30 cellular contexts compared by ENCODE assay signal in genomic region chr10:28556142-28556541, GRCh38.
"Had no signal": no experiment of that assay in that cellular context is flagged by ENCODE, and none has a peak within 500 bp of the region (broad histone marks: within the 10 kb centered on the region; RNA-seq: fewer than 3 reads in every experiment).

No MANE protein-coding gene starts in this region.

- H3K27ac ChIP-seq: ascending aorta, Peyer's patch, RWPE1, VCaP had no signal

- H3K27me3 ChIP-seq: ascending aorta, Peyer's patch had no signal

- ATAC-seq: Right ventricle myocardium inferior, SK-N-SH treated with all-trans-retinoic acid at 6 μM for 48 hours, T-cell had no signal

- H3K4me3 ChIP-seq: ascending aorta, Peyer's patch had no signal

- H3K4me3 Mint-ChIP-seq: activated B cell treated with CpG ODN at 0.5 μM for 24 hours; activated CD4-positive, alpha-beta memory T cell treated with anti-CD3 and anti-CD28 coated beads for 36 hours; activated naive CD4-positive, alpha-beta T cell treated with anti-CD3 and anti-CD28 coated beads, Interleukin-2, amount 10 ng/mL, durations not matched to agents 7 days and 5 days; activated naive CD8-positive, alpha-beta T cell; activated T-cell treated with anti-CD3 and anti-CD28 coated beads, Interleukin-2, amount 50 U/mL, for 4 hours; activated T-helper 1 cell treated with anti-CD3 and anti-CD28 coated beads, Interleukin-12 subunit alpha, Interleukin-12 subunit beta, Interleukin-2, Interleukin-4 antibody, amounts not matched to agents 30 ng/mL and 10 ng/mL and 1 ng/mL, durations not matched to agents 14 hours and 24 hours and 36 hours had no signal

- DNase-seq: activated B cell treated with CpG ODN at 0.5 μM for 24 hours; activated CD4-positive, alpha-beta memory T cell treated with anti-CD3 and anti-CD28 coated beads for 36 hours; activated CD4-positive, alpha-beta T cell treated with anti-CD3 and anti-CD28 coated beads for 4 hours; activated CD4-positive, alpha-beta T cell treated with anti-CD3 and anti-CD28 coated beads, Interleukin-2, amount 50 U/mL, for 1 hour; activated CD4-positive, CD25-positive, alpha-beta regulatory T cell treated with anti-CD3 and anti-CD28 coated beads, Interleukin-2, amount 50 U/mL, for 72 hours; activated CD8-positive, alpha-beta memory T cell treated with anti-CD3 and anti-CD28 coated beads, Interleukin-2, amount 50 U/mL, for 4 hours; activated naive CD4-positive, alpha-beta T cell treated with anti-CD3 and anti-CD28 coated beads, Interleukin-2, amount 10 ng/mL, durations not matched to agents 7 days and 5 days; activated T-cell treated with anti-CD3 and anti-CD28 coated beads for 4 hours; activated T-cell treated with anti-CD3 and anti-CD28 coated beads, Interleukin-2, amount 50 U/mL, for 4 hours; amniotic stem cell; cerebellar nuclear complex; MM.1S; MV-4-11; NCI-H1092; NCI-H1436 treated with DMSO at 0.1 percent for 48 hours; NCI-H1694 treated with DMSO at 0.1 percent for 48 hours; NCI-H345; NCI-H524 treated with DMSO at 0.1 percent for 48 hours; Peyer's patch; SIG-M5; T-cell; T-helper 2 cell; T-helper 9 cell had no signal

- H3K27me3 Mint-ChIP-seq: activated B cell treated with CpG ODN at 0.5 μM for 24 hours; activated CD4-positive, alpha-beta memory T cell treated with anti-CD3 and anti-CD28 coated beads for 36 hours; activated naive CD4-positive, alpha-beta T cell treated with anti-CD3 and anti-CD28 coated beads, Interleukin-2, amount 10 ng/mL, durations not matched to agents 7 days and 5 days; activated naive CD8-positive, alpha-beta T cell; T-cell had no signal

- H3K9me3 Mint-ChIP-seq: activated B cell treated with CpG ODN at 0.5 μM for 24 hours; activated CD4-positive, alpha-beta memory T cell treated with anti-CD3 and anti-CD28 coated beads for 36 hours; activated naive CD4-positive, alpha-beta T cell treated with anti-CD3 and anti-CD28 coated beads, Interleukin-2, amount 10 ng/mL, durations not matched to agents 7 days and 5 days; activated T-cell treated with anti-CD3 and anti-CD28 coated beads, Interleukin-2, amount 50 U/mL, for 4 hours; activated T-helper 1 cell treated with anti-CD3 and anti-CD28 coated beads, Interleukin-12 subunit alpha, Interleukin-12 subunit beta, Interleukin-2, Interleukin-4 antibody, amounts not matched to agents 30 ng/mL and 10 ng/mL and 1 ng/mL, durations not matched to agents 14 hours and 24 hours and 36 hours; T-cell had no signal

- H3K27ac Mint-ChIP-seq: activated B cell treated with CpG ODN at 0.5 μM for 24 hours; activated CD4-positive, alpha-beta memory T cell treated with anti-CD3 and anti-CD28 coated beads for 36 hours; activated naive CD4-positive, alpha-beta T cell treated with anti-CD3 and anti-CD28 coated beads, Interleukin-2, amount 10 ng/mL, durations not matched to agents 7 days and 5 days; activated T-helper 1 cell treated with anti-CD3 and anti-CD28 coated beads, Interleukin-12 subunit alpha, Interleukin-12 subunit beta, Interleukin-2, Interleukin-4 antibody, amounts not matched to agents 30 ng/mL and 10 ng/mL and 1 ng/mL, durations not matched to agents 14 hours and 24 hours and 36 hours; T-cell had no signal

- H3K9me3 ChIP-seq: ascending aorta, Peyer's patch had no signal
